15 cellular contexts compared by ENCODE assay signal in the genomic region with DNA sequence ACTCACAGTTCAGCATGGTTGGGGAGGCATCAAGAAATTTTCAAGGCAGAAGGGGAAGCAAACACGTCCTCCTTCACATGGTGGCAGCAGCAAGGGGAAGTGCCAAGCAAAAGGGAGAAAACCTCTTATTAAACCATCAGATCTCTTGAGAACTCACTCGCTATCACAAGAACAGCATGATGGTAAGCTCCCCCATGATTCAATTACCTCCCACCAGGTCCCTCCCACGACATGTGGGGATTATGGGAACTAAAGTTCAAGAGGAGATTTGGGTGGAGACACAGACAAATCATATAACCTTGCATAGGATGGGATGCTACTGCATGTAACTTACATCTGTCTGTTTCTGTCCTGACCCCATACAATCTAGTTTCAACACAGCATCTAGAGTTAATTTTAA.
DNase-seq lines count a peak whose midpoint lies in the region; TF ChIP-seq lines count a peak whose summit lies in the region.
"Had no signal": no experiment of that assay in that cellular context is flagged by ENCODE, and none has a peak within 500 bp of the region (broad histone marks: within the 10 kb centered on the region; RNA-seq: fewer than 3 reads in every experiment).

No MANE protein-coding gene starts in this region.

- H3K4me3 Mint-ChIP-seq in activated naive CD4-positive, alpha-beta T cell treated with anti-CD3 and anti-CD28 coated beads for 36 hours, result no peak overlapping the region
- H3K4me3 Mint-ChIP-seq: CD4-positive, CD25-positive, alpha-beta regulatory T cell; CD8-positive, alpha-beta T cell had no signal

- no peak overlapping the region for H3K27ac Mint-ChIP-seq in activated naive CD4-positive, alpha-beta T cell treated with anti-CD3 and anti-CD28 coated beads for 36 hours
- H3K27ac Mint-ChIP-seq: CD4-positive, CD25-positive, alpha-beta regulatory T cell; CD8-positive, alpha-beta T cell had no signal

- no peaks in the 10 kb centered on the region for H3K79me2 ChIP-seq in hepatocyte

- H3K36me3 ChIP-seq in hepatocyte (replicated peaks; ENCODE audit: insufficient read depth, low read depth), result no peaks in the 10 kb centered on the region

- H3K27ac ChIP-seq in hepatocyte, result peak overlapping the region; percentile 75
- H3K27ac ChIP-seq: C4-2B, GM23248 had no signal

- no peak for TF ChIP-seq CTCF in hepatocyte (IDR thresholded peaks at IDR 0.05; ENCODE audit: poor library complexity)

- no peaks in the 10 kb centered on the region for H3K9me2 ChIP-seq in hepatocyte (replicated peaks; ENCODE audit: insufficient read depth)

- H3K9me3 ChIP-seq in hepatocyte (ENCODE audit: low read depth), result no peaks in the 10 kb centered on the region
- H3K9me3 ChIP-seq: Caco-2 had no signal

- H3K4me1 Mint-ChIP-seq in activated naive CD4-positive, alpha-beta T cell treated with anti-CD3 and anti-CD28 coated beads for 36 hours (ENCODE audit: low read depth), result no peaks in the 10 kb centered on the region
- H3K4me1 Mint-ChIP-seq: CD4-positive, CD25-positive, alpha-beta regulatory T cell had no signal

- H3K36me3 Mint-ChIP-seq in activated naive CD4-positive, alpha-beta T cell treated with anti-CD3 and anti-CD28 coated beads for 36 hours (ENCODE audit: low read depth), result no peaks in the 10 kb centered on the region
- H3K36me3 Mint-ChIP-seq: CD4-positive, CD25-positive, alpha-beta regulatory T cell; CD8-positive, alpha-beta T cell had no signal

- H3K27me3 ChIP-seq in hepatocyte, result no peaks in the 10 kb centered on the region

- no peak overlapping the region for H2AFZ ChIP-seq in hepatocyte
- H2AFZ ChIP-seq: GM23248 had no signal

- H3K4me1 ChIP-seq in hepatocyte (ENCODE audit: insufficient read depth), result peaks cover 7% of the 10 kb centered on the region

- CTCF ChIA-PET in activated naive CD4-positive, alpha-beta T cell treated with anti-CD3 and anti-CD28 coated beads for 36 hours (lab: Charles Lee), result no interaction called here

- WGBS in hepatocyte (ENCODE audit: low lambda C conversion rate, missing lambda C conversion rate), result 59% methylated on average over 3 of the region's 3 CpGs

- no peak overlapping the region for H3K4me3 ChIP-seq in hepatocyte
- H3K4me3 ChIP-seq: GM23248 had no signal

- H3K27me3 Mint-ChIP-seq in activated naive CD4-positive, alpha-beta T cell treated with anti-CD3 and anti-CD28 coated beads for 36 hours (ENCODE audit: low read depth), result no peaks in the 10 kb centered on the region
- H3K27me3 Mint-ChIP-seq: CD4-positive, CD25-positive, alpha-beta regulatory T cell had no signal

- no peak overlapping the region for H3K4me2 ChIP-seq in hepatocyte

- intact Hi-C loops in activated naive CD4-positive, alpha-beta T cell treated with anti-CD3 and anti-CD28 coated beads for 36 hours (cut with micrococcal nuclease), result no loop called here

- no peaks in the 10 kb centered on the region for H3K9me3 Mint-ChIP-seq in activated naive CD4-positive, alpha-beta T cell treated with anti-CD3 and anti-CD28 coated beads for 36 hours
- H3K9me3 Mint-ChIP-seq: CD8-positive, alpha-beta T cell had no signal

- H4K20me1 ChIP-seq in hepatocyte (ENCODE audit: insufficient read depth, poor library complexity, severe bottlenecking), result no peaks in the 10 kb centered on the region

- DNase-seq in NCI-H524 treated with DMSO at 0.1 percent for 48 hours (lab: John Stamatoyannopoulos, UW) (peak; percentile 52), OCI-M1 (lab: John Stamatoyannopoulos, UW) (peak; percentile 1), hepatocyte (ENCODE audit: low spot score) (no peak), NCI-H748 treated with DMSO at 0.1 percent for 48 hours (lab: John Stamatoyannopoulos, UW) (no peak), C1 segment of cervical spinal cord (lab: John Stamatoyannopoulos, UW) (no peak)
- no peak for DNase-seq in activated naive CD4-positive, alpha-beta T cell treated with anti-CD3 and anti-CD28 coated beads for 36 hours
- DNase-seq: Caco-2; CD4-positive, CD25-positive, alpha-beta regulatory T cell; CD8-positive, alpha-beta T cell; DMS153; DND-41; GM23248; H7; HCEC 1CT had no signal

Comparison
In these comparisons a context has a peak if more than half of its experiments do, and no peak if none do; other contexts are left out.
1. DNase-seq: peak in NCI-H524 treated with DMSO at 0.1 percent for 48 hours (single experiment) and OCI-M1 (single experiment); none in hepatocyte (single experiment), NCI-H748 treated with DMSO at 0.1 percent for 48 hours (single experiment), activated naive CD4-positive, alpha-beta T cell treated with anti-CD3 and anti-CD28 coated beads for 36 hours (single experiment) and C1 segment of cervical spinal cord (0 of 14).